8 cellular contexts compared by ENCODE assay signal in genomic region chr21:16588433-16588860, GRCh38.
A peak's percentile ranks its signal among the peaks of the same experiment; 100 is the strongest.
DNase-seq lines count a peak whose midpoint lies in the region; ATAC-seq and TF ChIP-seq lines count a peak whose summit lies in the region.

No MANE protein-coding gene starts in this region.

- H3K79me2 ChIP-seq in parathyroid adenoma = no peaks in the 10 kb centered on the region

- no peaks in the 10 kb centered on the region for H3K9me3 ChIP-seq in parathyroid adenoma (ENCODE audit: control insufficient read depth, low read length)
- H3K9me3 ChIP-seq in naive thymus-derived CD4-positive, alpha-beta T cell (ENCODE audit: control insufficient read depth in 2 of 3, low read length in 3 of 3) = no peaks in the 10 kb centered on the region

- POLR2A ChIA-PET in naive thymus-derived CD4-positive, alpha-beta T cell (lab: Charles Lee) = no interaction called here

- no peak overlapping the region for H3K27ac Mint-ChIP-seq in naive thymus-derived CD4-positive, alpha-beta T cell
- no peak overlapping the region for H3K27ac Mint-ChIP-seq in activated CD8-positive, alpha-beta memory T cell treated with anti-CD3 and anti-CD28 coated beads, Interleukin-2, amount 10 ng/mL, durations not matched to agents 7 days and 5 days

- ATAC-seq in Right ventricle myocardium inferior = peak; percentile 79
- no peak for ATAC-seq in naive thymus-derived CD4-positive, alpha-beta T cell
- ATAC-seq in activated CD8-positive, alpha-beta memory T cell treated with anti-CD3 and anti-CD28 coated beads, Interleukin-2, amount 10 ng/mL, durations not matched to agents 7 days and 5 days = no peak

- H2AFZ ChIP-seq in parathyroid adenoma = no peak overlapping the region

- peak overlapping the region; percentile 17 for H3K4me3 ChIP-seq in parathyroid adenoma (ENCODE audit: low read depth, low read length)
- no peak overlapping the region for H3K4me3 ChIP-seq in naive thymus-derived CD4-positive, alpha-beta T cell (ENCODE audit: low read length)

- CTCF ChIA-PET in naive thymus-derived CD4-positive, alpha-beta T cell (lab: Charles Lee) = no interaction called here
- CTCF ChIA-PET in activated CD8-positive, alpha-beta memory T cell treated with anti-CD3 and anti-CD28 coated beads, Interleukin-2, amount 10 ng/mL, durations not matched to agents 7 days and 5 days (lab: Charles Lee) = no interaction called here

- no peak overlapping the region for H3K9ac ChIP-seq in parathyroid adenoma

- no peak overlapping the region for H3K4me3 Mint-ChIP-seq in naive thymus-derived CD4-positive, alpha-beta T cell
- no peak overlapping the region for H3K4me3 Mint-ChIP-seq in activated CD8-positive, alpha-beta memory T cell treated with anti-CD3 and anti-CD28 coated beads, Interleukin-2, amount 10 ng/mL, durations not matched to agents 7 days and 5 days

- H3K9me3 Mint-ChIP-seq in naive thymus-derived CD4-positive, alpha-beta T cell = peaks cover 0 to 6% (median 0%) of the 10 kb centered on the region in 11 donors
- peaks cover 2% of the 10 kb centered on the region for H3K9me3 Mint-ChIP-seq in activated CD8-positive, alpha-beta memory T cell treated with anti-CD3 and anti-CD28 coated beads, Interleukin-2, amount 10 ng/mL, durations not matched to agents 7 days and 5 days (ENCODE audit: low read depth)

- H3K36me3 ChIP-seq in parathyroid adenoma (ENCODE audit: control insufficient read depth, insufficient read depth, low read length) = no peaks in the 10 kb centered on the region
- H3K36me3 ChIP-seq in naive thymus-derived CD4-positive, alpha-beta T cell (ENCODE audit: control insufficient read depth in 2 of 3, insufficient read depth in 3 of 3, low read length in 3 of 3) = no peaks in the 10 kb centered on the region

- DNase-seq in HT-29 (ENCODE audit: low spot score) (peak; percentile 14), Right ventricle myocardium inferior (ENCODE audit: missing footprints) (peak; percentile 74), NCI-H187 treated with DMSO at 0.1 percent for 48 hours (lab: John Stamatoyannopoulos, UW) (no peak), NOMO-1 treated with DMSO at 0.1 percent for 48 hours (lab: John Stamatoyannopoulos, UW; ENCODE audit: unreplicated experiment) (no peak)
- DNase-seq in naive thymus-derived CD4-positive, alpha-beta T cell = no peak
- DNase-seq in activated CD8-positive, alpha-beta memory T cell treated with anti-CD3 and anti-CD28 coated beads, Interleukin-2, amount 10 ng/mL, durations not matched to agents 7 days and 5 days = no peak

- H3K27ac ChIP-seq in VCaP (peak overlapping the region; percentile 78), parathyroid adenoma (no peak overlapping the region)
- no peak overlapping the region for H3K27ac ChIP-seq in naive thymus-derived CD4-positive, alpha-beta T cell (ENCODE audit: low read depth, low read length)

- H3K27me3 ChIP-seq in parathyroid adenoma (ENCODE audit: control insufficient read depth, insufficient read depth, low read length) = no peaks in the 10 kb centered on the region
- H3K27me3 ChIP-seq in naive thymus-derived CD4-positive, alpha-beta T cell (ENCODE audit: control insufficient read depth in 2 of 2, insufficient read depth in 2 of 2, low read length in 2 of 2) = no peaks in the 10 kb centered on the region

- H3K4me2 ChIP-seq in parathyroid adenoma (ENCODE audit: low read length) = peak overlapping the region; percentile 65

- no peak for TF ChIP-seq CTCF in VCaP (conservative IDR thresholded peaks at IDR 0.05)
- TF ChIP-seq CTCF in parathyroid adenoma (IDR thresholded peaks at IDR 0.05) = no peak

- H3K4me1 ChIP-seq in parathyroid adenoma = no peaks in the 10 kb centered on the region
- no peaks in the 10 kb centered on the region for H3K4me1 ChIP-seq in naive thymus-derived CD4-positive, alpha-beta T cell (ENCODE audit: control insufficient read depth in 2 of 2, insufficient read depth in 2 of 2, low read length in 2 of 2)

- intact Hi-C loops in Right ventricle myocardium inferior (cut with DNase I) = loop anchor here (5.0 to 10.0 kb wide), 2 partner anchors 51 to 134 kb away; no protein-coding TSS in a partner anchor
- intact Hi-C loops in naive thymus-derived CD4-positive, alpha-beta T cell (cut with micrococcal nuclease) = no loop called here

- no peaks in the 10 kb centered on the region for H3K36me3 Mint-ChIP-seq in naive thymus-derived CD4-positive, alpha-beta T cell
- no peaks in the 10 kb centered on the region for H3K36me3 Mint-ChIP-seq in activated CD8-positive, alpha-beta memory T cell treated with anti-CD3 and anti-CD28 coated beads, Interleukin-2, amount 10 ng/mL, durations not matched to agents 7 days and 5 days

- H3K27me3 Mint-ChIP-seq in naive thymus-derived CD4-positive, alpha-beta T cell = no peaks in the 10 kb centered on the region
- H3K27me3 Mint-ChIP-seq in activated CD8-positive, alpha-beta memory T cell treated with anti-CD3 and anti-CD28 coated beads, Interleukin-2, amount 10 ng/mL, durations not matched to agents 7 days and 5 days = no peaks in the 10 kb centered on the region

- no peaks in the 10 kb centered on the region for H3K4me1 Mint-ChIP-seq in naive thymus-derived CD4-positive, alpha-beta T cell
- H3K4me1 Mint-ChIP-seq in activated CD8-positive, alpha-beta memory T cell treated with anti-CD3 and anti-CD28 coated beads, Interleukin-2, amount 10 ng/mL, durations not matched to agents 7 days and 5 days = no peaks in the 10 kb centered on the region

Comparison
In these comparisons a context has a peak if more than half of its experiments do, and no peak if none do; other contexts are left out.
1. DNase-seq: peak in HT-29 (single experiment) and Right ventricle myocardium inferior (single experiment); none in naive thymus-derived CD4-positive, alpha-beta T cell (0 of 9), NCI-H187 treated with DMSO at 0.1 percent for 48 hours (single experiment), NOMO-1 treated with DMSO at 0.1 percent for 48 hours (single experiment) and activated CD8-positive, alpha-beta memory T cell treated with anti-CD3 and anti-CD28 coated beads, Interleukin-2, amount 10 ng/mL, durations not matched to agents 7 days and 5 days (single experiment).